In genomic region chr12:95073698-95074520, GRCh38 we compare ENCODE assay signal across 8 cellular contexts. TPM values are rescaled to one million over a fixed set of nuclear protein-coding genes. Genes with fewer than 3 reads are reported as not detected.
DNase-seq lines count a peak whose midpoint lies in the region; ATAC-seq, FAIRE-seq and TF ChIP-seq lines count a peak whose summit lies in the region.

No MANE protein-coding gene starts in this region.

- peaks cover 4 to 9% of the 10 kb centered on the region in 2 donors for H3K36me3 Mint-ChIP-seq in stimulated activated naive B cell treated with anti-CD40 and anti-IgM and Interleukin-4, amounts not matched to agents 10 μg/mL and 1 μg/mL and 100 μg/mL, for 72 hours

- H2AFZ ChIP-seq in SK-N-SH (ENCODE audit: low read depth) = peak overlapping the region; percentile 71

- no peaks in the 10 kb centered on the region for H3K9me3 Mint-ChIP-seq in stimulated activated naive B cell treated with anti-CD40 and anti-IgM and Interleukin-4, amounts not matched to agents 10 μg/mL and 1 μg/mL and 100 μg/mL, for 72 hours

- DNase-seq in SK-N-SH (no peak), right cardiac atrium (peak in 2 of 3 donors; percentile 49 to 59), HTR-8/SVneo (ENCODE audit: insufficient read length, low spot score) (no peak), ureter (ENCODE audit: low spot score) (no peak)
- no peak for DNase-seq in stimulated activated naive B cell treated with anti-CD40 and anti-IgM and Interleukin-4, amounts not matched to agents 10 μg/mL and 1 μg/mL and 100 μg/mL, for 72 hours

- no peaks in the 10 kb centered on the region for H3K36me3 ChIP-seq in SK-N-SH (replicated peaks in 1 of 2; ENCODE audit: control insufficient read depth in 1 of 2, insufficient read depth in 2 of 2, low read length in 1 of 2)

- intact Hi-C loops in right cardiac atrium (cut with DNase I) = no loop called here

- peak overlapping the region; percentile 89 to 96 for H3K4me3 Mint-ChIP-seq in stimulated activated naive B cell treated with anti-CD40 and anti-IgM and Interleukin-4, amounts not matched to agents 10 μg/mL and 1 μg/mL and 100 μg/mL, for 72 hours

- H4K20me1 ChIP-seq in SK-N-SH (ENCODE audit: insufficient read depth) = no peaks in the 10 kb centered on the region

- H3F3A ChIP-seq in SK-N-SH (replicated peaks; ENCODE audit: insufficient read depth) = no peaks in the 10 kb centered on the region

- ATAC-seq in SK-N-SH treated with all-trans-retinoic acid at 6 μM for 48 hours = no peak; the same call in 2 of the 3 replicates
- no peak for ATAC-seq in right cardiac atrium
- no peak for ATAC-seq in stimulated activated naive B cell treated with anti-CD40 and anti-IgM and Interleukin-4, amounts not matched to agents 10 μg/mL and 1 μg/mL and 100 μg/mL, for 72 hours (replicated peaks)
- no peak for ATAC-seq in HG02798 (IDR thresholded peaks at IDR 0.05; ENCODE audit: poor library complexity, unreplicated experiment)

- TF ChIP-seq RAD21 in SK-N-SH (IDR thresholded peaks at IDR 0.05; ENCODE audit: low read length) = peak; percentile 41; the same call in 1 of the 2 replicates

- no peaks in the 10 kb centered on the region for H3K27me3 Mint-ChIP-seq in stimulated activated naive B cell treated with anti-CD40 and anti-IgM and Interleukin-4, amounts not matched to agents 10 μg/mL and 1 μg/mL and 100 μg/mL, for 72 hours

- H3K9me3 ChIP-seq in SK-N-SH = no peaks in the 10 kb centered on the region
- H3K9me3 ChIP-seq in right cardiac atrium (ENCODE audit: control insufficient read depth, low read length) = no peaks in the 10 kb centered on the region

- TF ChIP-seq CTCF in SK-N-SH (IDR thresholded peaks at IDR 0.05) (peak; percentile 86), WI38 (IDR thresholded peaks at IDR 0.05; ENCODE audit: low read depth, low read length) (peak; percentile 88)

- no peaks in the 10 kb centered on the region for H3K9me2 ChIP-seq in SK-N-SH

- POLR2A ChIA-PET in SK-N-SH (lab: Yijun Ruan, JAX) = interaction anchor here (0.8 to 2.4 kb wide), 4 partner anchors 70 to 430 kb away, joined by 3 to 14 read pairs (median 4); partner anchors contain the start of genes FGD6, NDUFA12 and VEZT

- peak overlapping the region; percentile 93 for H3K27ac Mint-ChIP-seq in stimulated activated naive B cell treated with anti-CD40 and anti-IgM and Interleukin-4, amounts not matched to agents 10 μg/mL and 1 μg/mL and 100 μg/mL, for 72 hours

- H3K27me3 ChIP-seq in SK-N-SH (ENCODE audit: insufficient read depth) (no peaks in the 10 kb centered on the region), right cardiac atrium (ENCODE audit: control insufficient read depth, insufficient read depth) (no peaks in the 10 kb centered on the region)

- CTCF ChIA-PET in SK-N-SH (lab: Yijun Ruan, JAX) = interaction anchor here (0.6 to 2.7 kb wide), 20 partner anchors 9 to 736 kb away, joined by 3 to 18 read pairs (median 4); partner anchors contain the start of genes FGD6, METAP2 and VEZT

- TF ChIP-seq EP300 in SK-N-SH (IDR thresholded peaks at IDR 0.05; ENCODE audit: borderline replicate concordance in 1 of 2, low read depth in 1 of 2, low read length in 1 of 2) = no peak

- 0 out of 2 replicates have a peak overlapping the region, but pooled peaks have one; percentile 76 for H3K4me2 ChIP-seq in SK-N-SH

- 62% methylated on average over 23 of the region's 23 CpGs for WGBS in SK-N-SH (ENCODE audit: low lambda C conversion rate)
- 63% methylated on average over 23 of the region's 23 CpGs for WGBS in right cardiac atrium

- H3K9ac ChIP-seq in SK-N-SH = no peak overlapping the region; the same call in 1 of the 2 replicates

- H3K4me1 ChIP-seq in SK-N-SH (ENCODE audit: control insufficient read depth in 1 of 2, insufficient read depth in 2 of 2, low read depth in 1 of 2, low read length in 1 of 2) = no peaks in the 10 kb centered on the region
- peaks cover 3% of the 10 kb centered on the region for H3K4me1 ChIP-seq in right cardiac atrium (ENCODE audit: control insufficient read depth, insufficient read depth, low read length)

- H3K79me2 ChIP-seq in SK-N-SH (ENCODE audit: insufficient read depth) = peaks cover 40% of the 10 kb centered on the region

- peaks cover 8 to 13% of the 10 kb centered on the region in 2 donors for H3K4me1 Mint-ChIP-seq in stimulated activated naive B cell treated with anti-CD40 and anti-IgM and Interleukin-4, amounts not matched to agents 10 μg/mL and 1 μg/mL and 100 μg/mL, for 72 hours

- no peak for FAIRE-seq in HTR-8/SVneo (lab: Jason Lieb, UNC)

- H3K4me3 ChIP-seq in SK-N-SH (ENCODE audit: low read depth in 2 of 2, low read length in 1 of 2) (peak overlapping the region; percentile 77 to 94), WI38 (ENCODE audit: low read depth, low read length) (peak overlapping the region; percentile 82), right cardiac atrium (ENCODE audit: low read length) (peak overlapping the region; percentile 97)

- H3K27ac ChIP-seq in SK-N-SH (ENCODE audit: low read depth in 2 of 2, low read length in 1 of 2) (no peak overlapping the region), right cardiac atrium (ENCODE audit: low read length) (peak overlapping the region; percentile 2)

TF ChIP-seq in SK-N-SH, 30 proteins besides CTCF, POLR2A, EP300 and RAD21:
- TF ChIP-seq SMC3 (IDR thresholded peaks at IDR 0.05; ENCODE audit: low read depth, low read length) = peak; percentile 50; the same call in 1 of the 2 replicates
- TF ChIP-seq, protein P1, sequence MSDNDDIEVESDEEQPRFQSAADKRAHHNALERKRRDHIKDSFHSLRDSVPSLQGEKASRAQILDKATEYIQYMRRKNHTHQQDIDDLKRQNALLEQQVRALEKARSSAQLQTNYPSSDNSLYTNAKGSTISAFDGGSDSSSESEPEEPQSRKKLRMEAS (IDR thresholded peaks at IDR 0.05; ENCODE audit: low read depth) = peak; percentile 88
- no peak for TF ChIP-seq GABPA (IDR thresholded peaks at IDR 0.05; ENCODE audit: low read depth)
- no peak for TF ChIP-seq RXRA (IDR thresholded peaks at IDR 0.05; ENCODE audit: borderline replicate concordance, low read depth)
- TF ChIP-seq, protein P2, sequence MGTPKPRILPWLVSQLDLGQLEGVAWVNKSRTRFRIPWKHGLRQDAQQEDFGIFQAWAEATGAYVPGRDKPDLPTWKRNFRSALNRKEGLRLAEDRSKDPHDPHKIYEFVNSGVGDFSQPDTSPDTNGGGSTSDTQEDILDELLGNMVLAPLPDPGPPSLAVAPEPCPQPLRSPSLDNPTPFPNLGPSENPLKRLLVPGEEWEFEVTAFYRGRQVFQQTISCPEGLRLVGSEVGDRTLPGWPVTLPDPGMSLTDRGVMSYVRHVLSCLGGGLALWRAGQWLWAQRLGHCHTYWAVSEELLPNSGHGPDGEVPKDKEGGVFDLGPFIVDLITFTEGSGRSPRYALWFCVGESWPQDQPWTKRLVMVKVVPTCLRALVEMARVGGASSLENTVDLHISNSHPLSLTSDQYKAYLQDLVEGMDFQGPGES (IDR thresholded peaks at IDR 0.05; ENCODE audit: low read depth, low read length) = no peak
- peak; percentile 94 for TF ChIP-seq MXI1 (IDR thresholded peaks at IDR 0.05; ENCODE audit: low read depth, low read length)
TF ChIP-seq in SK-N-SH: peak in this region for 3.

TF ChIP-seq in SK-N-SH treated with all-trans-retinoic acid at 6 μM for 48 hours, 23 proteins besides CTCF, POLR2A, EP300 and RAD21 (continues in another document):
- TF ChIP-seq SNAI2 (CRISPR knock-in tag; IDR thresholded peaks at IDR 0.05) = no peak
- no peak for TF ChIP-seq ZNF70 (CRISPR knock-in tag; IDR thresholded peaks at IDR 0.05)
- no peak for TF ChIP-seq TSHZ2 (CRISPR knock-in tag; IDR thresholded peaks at IDR 0.05)
- no peak for TF ChIP-seq ISL1 (CRISPR knock-in tag; IDR thresholded peaks at IDR 0.05)
- no peak for TF ChIP-seq CREB5 (CRISPR knock-in tag; IDR thresholded peaks at IDR 0.05; ENCODE audit: low read depth)
- no peak for TF ChIP-seq ZFP3 (CRISPR knock-in tag; IDR thresholded peaks at IDR 0.05)
- no peak for TF ChIP-seq PPARA (CRISPR knock-in tag; IDR thresholded peaks at IDR 0.05; ENCODE audit: borderline replicate concordance)
- TF ChIP-seq CSDC2 (CRISPR knock-in tag; IDR thresholded peaks at IDR 0.05) = no peak
- TF ChIP-seq GLIS3 (CRISPR knock-in tag; IDR thresholded peaks at IDR 0.05) = no peak
- no peak for TF ChIP-seq BACH2 (CRISPR knock-in tag; IDR thresholded peaks at IDR 0.05; ENCODE audit: borderline replicate concordance)

RNA-seq across cellular contexts. Expression of gene NR2C1, which starts 0.5 kb away (rescaled TPM):
- polyA plus RNA-seq in SK-N-SH (2012; rRNA removed) (15.9 and 19.1 TPM in 2 replicates), right cardiac atrium (24.1 TPM)
- 7.6 and 9.0 TPM in 2 replicates for polyA plus RNA-seq in SK-N-SH (2012; cell fraction: cytosol; rRNA removed)
- polyA plus RNA-seq in SK-N-SH (2012; cell fraction: nucleus; rRNA removed) = 45.0 and 103 TPM in 2 replicates
- total RNA-seq in right cardiac atrium (10 to 100 TPM; 32.9 to 44.5 (median 36.9) TPM), ureter (46.9 TPM)

Comparison
In these comparisons a context has a peak if more than half of its experiments do, and no peak if none do; other contexts are left out.
1. DNase-seq: peak in right cardiac atrium (2 of 3); none in SK-N-SH (single experiment), stimulated activated naive B cell treated with anti-CD40 and anti-IgM and Interleukin-4, amounts not matched to agents 10 μg/mL and 1 μg/mL and 100 μg/mL, for 72 hours (single experiment), HTR-8/SVneo (single experiment) and ureter (single experiment).
2. Peak in every context shown above with its lines, with median percentiles within 50 percentile points of each other: H3K4me3 ChIP-seq.